Comparison of ENCODE assay signal across 13 cellular contexts in the genomic region with DNA sequence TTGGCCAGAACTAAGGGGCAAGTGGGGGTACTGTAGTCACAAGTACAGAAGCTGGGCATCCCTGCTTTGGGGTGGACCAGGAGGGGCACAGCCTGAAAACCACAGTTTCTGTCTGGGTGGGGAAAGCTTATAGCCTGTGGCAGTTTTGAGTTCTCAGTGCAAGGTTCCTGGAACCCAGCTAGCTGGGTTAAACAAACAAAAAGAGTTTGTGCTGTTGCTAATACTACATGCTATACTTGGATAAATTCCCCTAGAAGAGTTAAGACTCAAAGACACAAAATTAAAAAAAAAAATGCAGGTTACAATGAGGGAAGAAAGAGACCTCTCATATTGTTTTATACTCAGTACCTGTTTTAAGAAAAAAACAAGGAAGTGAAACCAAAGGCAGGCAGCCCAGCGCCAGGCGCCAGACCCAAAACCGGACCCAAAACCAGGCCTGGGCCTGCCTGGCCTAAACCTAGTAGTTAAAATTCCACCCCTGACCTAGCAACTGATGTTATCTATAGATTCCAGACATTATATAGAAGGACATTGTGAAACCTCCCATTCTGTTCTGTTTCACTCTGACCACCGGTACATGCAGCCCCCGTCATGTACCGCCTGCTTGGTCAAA. TPM values are rescaled to one million over a fixed set of nuclear protein-coding genes. Genes with fewer than 3 reads are reported as not detected.
DNase-seq lines count a peak whose midpoint lies in the region; ATAC-seq and TF ChIP-seq lines count a peak whose summit lies in the region.
"Had no signal": no experiment of that assay in that cellular context is flagged by ENCODE, and none has a peak within 500 bp of the region (broad histone marks: within the 10 kb centered on the region; RNA-seq: fewer than 3 reads in every experiment).

No MANE protein-coding gene starts in this region.

- TF ChIP-seq CTCF in GM12864 (IDR thresholded peaks at IDR 0.05; ENCODE audit: low read depth, low read length, missing control alignments) (no peak), chondrocyte (IDR thresholded peaks at IDR 0.05) (no peak)

- peaks cover 14% of the 10 kb centered on the region for H3K9me3 Mint-ChIP-seq in chondrocyte (ENCODE audit: low read depth)

- no peaks in the 10 kb centered on the region for H3K36me3 Mint-ChIP-seq in chondrocyte (ENCODE audit: low read depth)
- H3K36me3 Mint-ChIP-seq: CD4-positive, alpha-beta memory T cell had no signal

- peaks cover 24% of the 10 kb centered on the region for H3K27me3 Mint-ChIP-seq in chondrocyte (ENCODE audit: low read depth)
- H3K27me3 Mint-ChIP-seq: CD4-positive, alpha-beta memory T cell; T-cell had no signal

- H3K9me3 ChIP-seq in MG63, result no peaks in the 10 kb centered on the region
- H3K9me3 ChIP-seq: HAP-1 had no signal

- no peaks in the 10 kb centered on the region for H3K4me1 Mint-ChIP-seq in chondrocyte (ENCODE audit: low read depth)
- H3K4me1 Mint-ChIP-seq: CD4-positive, alpha-beta memory T cell; T-cell had no signal

- H3K36me3 ChIP-seq in MG63, result no peaks in the 10 kb centered on the region
- H3K36me3 ChIP-seq: HAP-1 had no signal

- DNase-seq in GM12864 (ENCODE audit: low read depth) (peak; percentile 41), NOMO-1 treated with DMSO at 0.1 percent for 48 hours (lab: John Stamatoyannopoulos, UW; ENCODE audit: unreplicated experiment) (peak; percentile 55), nucleus accumbens (lab: John Stamatoyannopoulos, UW) (no peak), MG63 (no peak), chondrocyte (ENCODE audit: low spot score) (no peak)
- no peak for DNase-seq in activated naive CD4-positive, alpha-beta T cell treated with Interleukin-2 at 50 U/mL for 16 hours
- DNase-seq: activated effector memory CD4-positive, alpha-beta T cell treated with anti-CD3 and anti-CD28 coated beads, Interleukin-2, amount 50 U/mL, for 16 hours; CD4-positive, alpha-beta memory T cell; NCI-H1930; T-cell had no signal

- ATAC-seq in GM19395 (IDR thresholded peaks at IDR 0.05; ENCODE audit: unreplicated experiment) (peak; percentile 90), HG02981 (IDR thresholded peaks at IDR 0.05; ENCODE audit: unreplicated experiment) (peak; percentile 78)
- ATAC-seq: T-cell had no signal

- no peaks in the 10 kb centered on the region for H3K27me3 ChIP-seq in MG63

- H3K4me3 Mint-ChIP-seq in chondrocyte (ENCODE audit: unreplicated experiment), result no peak overlapping the region
- H3K4me3 Mint-ChIP-seq: CD4-positive, alpha-beta memory T cell; T-cell had no signal

- H3K4me3 ChIP-seq in GM12864 (ENCODE audit: low read depth, low read length) (no peak overlapping the region), MG63 (no peak overlapping the region)
- H3K4me3 ChIP-seq: HAP-1 had no signal

- no peak overlapping the region for H3K27ac Mint-ChIP-seq in chondrocyte (ENCODE audit: unreplicated experiment)
- H3K27ac Mint-ChIP-seq: CD4-positive, alpha-beta memory T cell; T-cell had no signal

RNA-seq across cellular contexts. Expression of a gene that starts 50.8 kb away (rescaled TPM):
- total RNA-seq in MG63 (2014; rRNA removed; shearing (Covaris generic); ENCODE audit: low replicate concordance), result not detected in 2 replicates
- total RNA-seq in chondrocyte, result 0.72 to 0.95 TPM in 2 of 3 replicates, not detected in the other

Comparison
In these comparisons a context has a peak if more than half of its experiments do, and no peak if none do; other contexts are left out.
1. DNase-seq: peak in GM12864 (single experiment) and NOMO-1 treated with DMSO at 0.1 percent for 48 hours (single experiment); none in nucleus accumbens (0 of 56), MG63 (single experiment), chondrocyte (single experiment) and activated naive CD4-positive, alpha-beta T cell treated with Interleukin-2 at 50 U/mL for 16 hours (single experiment).